In genomic region chr5:132020568-132021339, GRCh38 we compare ENCODE assay signal across 10 cellular contexts. TPM values are rescaled to one million over a fixed set of nuclear protein-coding genes. Genes with fewer than 3 reads are reported as not detected.
A peak's percentile ranks its signal among the peaks of the same experiment; 100 is the strongest.
DNase-seq lines count a peak whose midpoint lies in the region; ATAC-seq and TF ChIP-seq lines count a peak whose summit lies in the region.
"Had no signal": no experiment of that assay in that cellular context is flagged by ENCODE, and none has a peak within 500 bp of the region (broad histone marks: within the 10 kb centered on the region; RNA-seq: fewer than 3 reads in every experiment).

No MANE protein-coding gene starts in this region.

- peaks cover 61% of the 10 kb centered on the region for H3K4me1 Mint-ChIP-seq in T-helper 1 cell treated with Interleukin-12 subunit alpha and Interleukin-12 subunit beta and Interleukin-4 antibody, amounts not matched to agents 30 μg/mL and 1 μg/mL, for 36 hours (ENCODE audit: low read depth)
- H3K4me1 Mint-ChIP-seq in natural killer cell treated with Interleukin-12 subunit alpha and Interleukin-12 subunit beta and Interleukin-15 and Interleukin-18, amount 100 ng/mL, for 72 hours (ENCODE audit: low read depth in 2 of 2), result peaks cover 34 to 44% of the 10 kb centered on the region in 2 donors
- no peaks in the 10 kb centered on the region for H3K4me1 Mint-ChIP-seq in progenitor cell of endocrine pancreas (ENCODE audit: low read depth)

- peak overlapping the region; percentile 96 for H3K27ac Mint-ChIP-seq in T-helper 1 cell treated with Interleukin-12 subunit alpha and Interleukin-12 subunit beta and Interleukin-4 antibody, amounts not matched to agents 30 μg/mL and 1 μg/mL, for 36 hours
- peak overlapping the region; percentile 84 to 86 for H3K27ac Mint-ChIP-seq in natural killer cell treated with Interleukin-12 subunit alpha and Interleukin-12 subunit beta and Interleukin-15 and Interleukin-18, amount 100 ng/mL, for 72 hours
- no peak overlapping the region for H3K27ac Mint-ChIP-seq in progenitor cell of endocrine pancreas

- TF ChIP-seq CTCF in progenitor cell of endocrine pancreas (IDR thresholded peaks at IDR 0.05; ENCODE audit: unreplicated experiment), result no peak

- H3K36me3 Mint-ChIP-seq in T-helper 1 cell treated with Interleukin-12 subunit alpha and Interleukin-12 subunit beta and Interleukin-4 antibody, amounts not matched to agents 30 μg/mL and 1 μg/mL, for 36 hours (ENCODE audit: low read depth), result peaks cover 2% of the 10 kb centered on the region
- H3K36me3 Mint-ChIP-seq in natural killer cell treated with Interleukin-12 subunit alpha and Interleukin-12 subunit beta and Interleukin-15 and Interleukin-18, amount 100 ng/mL, for 72 hours, result no peaks in the 10 kb centered on the region
- H3K36me3 Mint-ChIP-seq in progenitor cell of endocrine pancreas (ENCODE audit: insufficient read depth), result no peaks in the 10 kb centered on the region

- no peak for DNase-seq in T-helper 1 cell
- DNase-seq in RPMI7951 (ENCODE audit: low read depth), result peak; percentile 45
- no peak for DNase-seq in natural killer cell treated with Interleukin-12 subunit alpha and Interleukin-12 subunit beta and Interleukin-15 and Interleukin-18, amount 100 ng/mL, for 72 hours (ENCODE audit: low spot score)
- DNase-seq in pons (ENCODE audit: low spot score), result no peak
- DNase-seq in HUDEP-2 (lab: John Stamatoyannopoulos, UW; ENCODE audit: unreplicated experiment in 76 of 76), result no peak
- DNase-seq in progenitor cell of endocrine pancreas (ENCODE audit: low spot score, unreplicated experiment), result no peak
- DNase-seq: amygdala, hypothalamus had no signal

- peak; percentile 11 for ATAC-seq in HG02973 (IDR thresholded peaks at IDR 0.05; ENCODE audit: unreplicated experiment)
- peak; percentile 55 to 63 for ATAC-seq in natural killer cell treated with Interleukin-12 subunit alpha and Interleukin-12 subunit beta and Interleukin-15 and Interleukin-18, amount 100 ng/mL, for 72 hours

- peak overlapping the region; percentile 66 for H3K4me3 Mint-ChIP-seq in T-helper 1 cell treated with Interleukin-12 subunit alpha and Interleukin-12 subunit beta and Interleukin-4 antibody, amounts not matched to agents 30 μg/mL and 1 μg/mL, for 36 hours
- peak overlapping the region; percentile 58 for H3K4me3 Mint-ChIP-seq in natural killer cell treated with Interleukin-12 subunit alpha and Interleukin-12 subunit beta and Interleukin-15 and Interleukin-18, amount 100 ng/mL, for 72 hours
- H3K4me3 Mint-ChIP-seq in progenitor cell of endocrine pancreas (ENCODE audit: low read depth), result no peak overlapping the region

- no peaks in the 10 kb centered on the region for H3K9me3 Mint-ChIP-seq in T-helper 1 cell treated with Interleukin-12 subunit alpha and Interleukin-12 subunit beta and Interleukin-4 antibody, amounts not matched to agents 30 μg/mL and 1 μg/mL, for 36 hours
- no peaks in the 10 kb centered on the region for H3K9me3 Mint-ChIP-seq in natural killer cell treated with Interleukin-12 subunit alpha and Interleukin-12 subunit beta and Interleukin-15 and Interleukin-18, amount 100 ng/mL, for 72 hours
- H3K9me3 Mint-ChIP-seq in progenitor cell of endocrine pancreas (ENCODE audit: low read depth), result no peaks in the 10 kb centered on the region

- peaks cover 34% of the 10 kb centered on the region for H3K27me3 Mint-ChIP-seq in T-helper 1 cell treated with Interleukin-12 subunit alpha and Interleukin-12 subunit beta and Interleukin-4 antibody, amounts not matched to agents 30 μg/mL and 1 μg/mL, for 36 hours (ENCODE audit: low read depth)
- peaks cover 9 to 24% of the 10 kb centered on the region in 2 donors for H3K27me3 Mint-ChIP-seq in natural killer cell treated with Interleukin-12 subunit alpha and Interleukin-12 subunit beta and Interleukin-15 and Interleukin-18, amount 100 ng/mL, for 72 hours
- H3K27me3 Mint-ChIP-seq in progenitor cell of endocrine pancreas, result peaks cover 53% of the 10 kb centered on the region

RNA-seq across cellular contexts. Expression of gene ACSL6, which starts 9.3 kb away (rescaled TPM):
- total RNA-seq in RPMI7951 (2014; rRNA removed; shearing (Covaris generic)), result not detected in 2 replicates
- 1 to 10 TPM in 1 of 2 donors, under 1 TPM in 1; 0.67 to 1.5 TPM for total RNA-seq in natural killer cell treated with Interleukin-12 subunit alpha and Interleukin-12 subunit beta and Interleukin-15 and Interleukin-18, amount 100 ng/mL, for 72 hours
- 0.19 and 0.36 TPM in 2 replicates for total RNA-seq in progenitor cell of endocrine pancreas

RNA-seq across cellular contexts. Expression of gene IL3, which starts 39.7 kb away (rescaled TPM):
- not detected in 2 replicates for total RNA-seq in RPMI7951 (2014; rRNA removed; shearing (Covaris generic))
- under 1 TPM in 1 of 2 donors, not detected in 1; 0.36 TPM for total RNA-seq in natural killer cell treated with Interleukin-12 subunit alpha and Interleukin-12 subunit beta and Interleukin-15 and Interleukin-18, amount 100 ng/mL, for 72 hours
- total RNA-seq in progenitor cell of endocrine pancreas, result not detected in 2 replicates

RNA-seq across cellular contexts. Expression of gene CSF2, which starts 52.8 kb away (rescaled TPM):
- total RNA-seq in RPMI7951 (2014; rRNA removed; shearing (Covaris generic)), result 4.8 and 6.4 TPM in 2 replicates
- 100 to 1,000 TPM in 1 of 2 donors, 10 to 100 TPM in 1; 41.4 to 125 TPM for total RNA-seq in natural killer cell treated with Interleukin-12 subunit alpha and Interleukin-12 subunit beta and Interleukin-15 and Interleukin-18, amount 100 ng/mL, for 72 hours
- total RNA-seq in progenitor cell of endocrine pancreas, result not detected in 2 replicates
